ENCODE assay signal across 16 cellular contexts in genomic region chr1:231679109-231679508, GRCh38. TPM values are rescaled to one million over a fixed set of nuclear protein-coding genes. Genes with fewer than 3 reads are reported as not detected.
A peak's percentile ranks its signal among the peaks of the same experiment; 100 is the strongest.
DNase-seq lines count a peak whose midpoint lies in the region; ATAC-seq and TF ChIP-seq lines count a peak whose summit lies in the region.
"Had no signal": no experiment of that assay in that cellular context is flagged by ENCODE, and none has a peak within 500 bp of the region (broad histone marks: within the 10 kb centered on the region; RNA-seq: fewer than 3 reads in every experiment).

No MANE protein-coding gene starts in this region.

- H3K9me3 Mint-ChIP-seq in GM23338 = no peaks in the 10 kb centered on the region
- H3K9me3 Mint-ChIP-seq in dendritic cell treated with granulocyte-macrophage colony-stimulating factor and Interleukin-4, amounts not matched to agents 40 ng/mL and 50 ng/mL, for 4 days = no peaks in the 10 kb centered on the region
- H3K9me3 Mint-ChIP-seq: natural killer cell treated with Interleukin-12 subunit alpha and Interleukin-12 subunit beta and Interleukin-15 and Interleukin-18, amount 100 ng/mL, for 72 hours had no signal

- H3K27ac ChIP-seq in GM23338 (ENCODE audit: low read depth) (no peak overlapping the region), PC-9 (no peak overlapping the region), brain microvascular endothelial cell (no peak overlapping the region)
- H3K27ac ChIP-seq: suprapubic skin had no signal

- no peaks in the 10 kb centered on the region for H4K20me1 ChIP-seq in GM23338 (replicated peaks; ENCODE audit: insufficient read depth)
- no peaks in the 10 kb centered on the region; the same call in 1 of the 2 replicates for H4K20me1 ChIP-seq in PC-9 (ENCODE audit: insufficient read depth)

- H3K79me2 ChIP-seq in GM23338 (replicated peaks; ENCODE audit: insufficient read depth) (no peaks in the 10 kb centered on the region), PC-9 (ENCODE audit: low read depth) (no peaks in the 10 kb centered on the region)

- H3K9me3 ChIP-seq in PC-9 (ENCODE audit: insufficient read depth, low read depth) = no peaks in the 10 kb centered on the region
- H3K9me3 ChIP-seq: suprapubic skin had no signal

- no peaks in the 10 kb centered on the region for H3K9me2 ChIP-seq in GM23338 (ENCODE audit: insufficient read depth)
- no peaks in the 10 kb centered on the region for H3K9me2 ChIP-seq in PC-9 (ENCODE audit: insufficient read depth)

- no peaks in the 10 kb centered on the region for H3K36me3 Mint-ChIP-seq in GM23338 (ENCODE audit: low read depth)
- H3K36me3 Mint-ChIP-seq in dendritic cell treated with granulocyte-macrophage colony-stimulating factor and Interleukin-4, amounts not matched to agents 40 ng/mL and 50 ng/mL, for 4 days (ENCODE audit: low read depth) = peaks cover 33% of the 10 kb centered on the region
- H3K36me3 Mint-ChIP-seq: activated CD8-positive, alpha-beta memory T cell treated with anti-CD3 and anti-CD28 coated beads, Interleukin-2, amount 10 ng/mL, durations not matched to agents 7 days and 5 days; natural killer cell treated with Interleukin-12 subunit alpha and Interleukin-12 subunit beta and Interleukin-15 and Interleukin-18, amount 100 ng/mL, for 72 hours had no signal

- H2AFZ ChIP-seq in GM23338 = no peak overlapping the region
- no peak overlapping the region for H2AFZ ChIP-seq in PC-9

- H3K4me2 ChIP-seq in GM23338 = no peak overlapping the region
- H3K4me2 ChIP-seq in PC-9 = no peak overlapping the region

- H3K27me3 Mint-ChIP-seq in GM23338 (ENCODE audit: insufficient read depth, low read depth, poor library complexity) = peaks cover 4% of the 10 kb centered on the region
- no peaks in the 10 kb centered on the region for H3K27me3 Mint-ChIP-seq in dendritic cell treated with granulocyte-macrophage colony-stimulating factor and Interleukin-4, amounts not matched to agents 40 ng/mL and 50 ng/mL, for 4 days
- H3K27me3 Mint-ChIP-seq: activated CD8-positive, alpha-beta memory T cell treated with anti-CD3 and anti-CD28 coated beads, Interleukin-2, amount 10 ng/mL, durations not matched to agents 7 days and 5 days had no signal

- intact Hi-C loops in dendritic cell treated with granulocyte-macrophage colony-stimulating factor and Interleukin-4, amounts not matched to agents 40 ng/mL and 50 ng/mL, for 4 days (cut with micrococcal nuclease) = no loop called here
- intact Hi-C loops in PC-9 (cut with micrococcal nuclease; ENCODE audit: unreplicated experiment) = no loop called here

- no peaks in the 10 kb centered on the region for H3K36me3 ChIP-seq in GM23338 (ENCODE audit: insufficient read depth)
- no peaks in the 10 kb centered on the region for H3K36me3 ChIP-seq in PC-9 (ENCODE audit: low read depth)
- H3K36me3 ChIP-seq in brain microvascular endothelial cell (replicated peaks) = no peaks in the 10 kb centered on the region
- H3K36me3 ChIP-seq: suprapubic skin had no signal

- DNase-seq in COLO829 (ENCODE audit: low spot score) (peak; percentile 39), GM23338 (ENCODE audit: low spot score) (peak; percentile 12), NCI-H2196 (lab: John Stamatoyannopoulos, UW; ENCODE audit: unreplicated experiment) (peak; percentile 42), PC-9 (no peak), T-helper 1 cell (no peak), brain microvascular endothelial cell (no peak)
- DNase-seq: activated CD8-positive, alpha-beta memory T cell treated with anti-CD3 and anti-CD28 coated beads, Interleukin-2, amount 10 ng/mL, durations not matched to agents 7 days and 5 days; amniotic stem cell; central memory CD4-positive, alpha-beta T cell; NCI-H1930; posterior cingulate gyrus; T1000 had no signal

- 0 out of 2 replicates have a peak, but pooled peaks cover 6% of the 10 kb centered on the region for H3K4me1 ChIP-seq in GM23338 (ENCODE audit: insufficient read depth)
- no peaks in the 10 kb centered on the region for H3K4me1 ChIP-seq in PC-9 (replicated peaks; ENCODE audit: insufficient read depth)

- H3K4me3 Mint-ChIP-seq in GM23338 = no peak overlapping the region
- no peak overlapping the region for H3K4me3 Mint-ChIP-seq in dendritic cell treated with granulocyte-macrophage colony-stimulating factor and Interleukin-4, amounts not matched to agents 40 ng/mL and 50 ng/mL, for 4 days
- H3K4me3 Mint-ChIP-seq: activated CD8-positive, alpha-beta memory T cell treated with anti-CD3 and anti-CD28 coated beads, Interleukin-2, amount 10 ng/mL, durations not matched to agents 7 days and 5 days; natural killer cell treated with Interleukin-12 subunit alpha and Interleukin-12 subunit beta and Interleukin-15 and Interleukin-18, amount 100 ng/mL, for 72 hours had no signal

- no peaks in the 10 kb centered on the region for H3F3A ChIP-seq in GM23338 (replicated peaks; ENCODE audit: low read depth)
- H3F3A ChIP-seq in PC-9 (ENCODE audit: insufficient read depth, low read depth) = no peaks in the 10 kb centered on the region

- ATAC-seq in GM23338 (peak; percentile 42; the same call in 2 of the 3 replicates), GM21360 (IDR thresholded peaks at IDR 0.05; ENCODE audit: unreplicated experiment) (no peak)
- ATAC-seq: activated CD8-positive, alpha-beta memory T cell treated with anti-CD3 and anti-CD28 coated beads, Interleukin-2, amount 10 ng/mL, durations not matched to agents 7 days and 5 days; natural killer cell treated with Interleukin-12 subunit alpha and Interleukin-12 subunit beta and Interleukin-15 and Interleukin-18, amount 100 ng/mL, for 72 hours had no signal

- no peak overlapping the region for H3K27ac Mint-ChIP-seq in GM23338
- peak overlapping the region; percentile 17 for H3K27ac Mint-ChIP-seq in dendritic cell treated with granulocyte-macrophage colony-stimulating factor and Interleukin-4, amounts not matched to agents 40 ng/mL and 50 ng/mL, for 4 days
- H3K27ac Mint-ChIP-seq: activated CD8-positive, alpha-beta memory T cell treated with anti-CD3 and anti-CD28 coated beads, Interleukin-2, amount 10 ng/mL, durations not matched to agents 7 days and 5 days; natural killer cell treated with Interleukin-12 subunit alpha and Interleukin-12 subunit beta and Interleukin-15 and Interleukin-18, amount 100 ng/mL, for 72 hours had no signal

- no peak overlapping the region for H3K4me3 ChIP-seq in GM23338
- H3K4me3 ChIP-seq in PC-9 = no peak overlapping the region
- no peak overlapping the region for H3K4me3 ChIP-seq in brain microvascular endothelial cell (ENCODE audit: low read depth, low read length)
- H3K4me3 ChIP-seq: suprapubic skin had no signal

- no peaks in the 10 kb centered on the region; the same call in 2 of the 3 replicates for H3K4me1 Mint-ChIP-seq in GM23338
- peaks cover 45% of the 10 kb centered on the region for H3K4me1 Mint-ChIP-seq in dendritic cell treated with granulocyte-macrophage colony-stimulating factor and Interleukin-4, amounts not matched to agents 40 ng/mL and 50 ng/mL, for 4 days (ENCODE audit: low read depth)
- H3K4me1 Mint-ChIP-seq: activated CD8-positive, alpha-beta memory T cell treated with anti-CD3 and anti-CD28 coated beads, Interleukin-2, amount 10 ng/mL, durations not matched to agents 7 days and 5 days had no signal

- POLR2A ChIA-PET in PC-9 (lab: Charles Lee; ENCODE audit: unreplicated experiment) = no interaction called here

- BruUV-seq in PC-9 (replicated peaks; lab: Mats Ljungman, UMichigan) = no TSS peak

- CTCF ChIA-PET in PC-9 (lab: Charles Lee) = no interaction called here

- in situ Hi-C loops in brain microvascular endothelial cell (cut with HindIII; ENCODE audit: low pct_ligation_motif_present, low sequenced_read_pairs) = no loop called here

- H3K27me3 ChIP-seq in GM23338 (ENCODE audit: insufficient read depth) = no peaks in the 10 kb centered on the region
- H3K27me3 ChIP-seq in PC-9 (ENCODE audit: insufficient read depth, low read depth) = no peaks in the 10 kb centered on the region
- H3K27me3 ChIP-seq in brain microvascular endothelial cell (replicated peaks) = no peaks in the 10 kb centered on the region
- H3K27me3 ChIP-seq: suprapubic skin had no signal

- TF ChIP-seq CTCF in GM23338 (conservative IDR thresholded peaks at IDR 0.05; ENCODE audit: low read depth in 2 of 2) (no peak), PC-9 (conservative IDR thresholded peaks at IDR 0.05) (no peak), brain microvascular endothelial cell (IDR thresholded peaks at IDR 0.05; ENCODE audit: low read depth, low read length, missing control alignments) (no peak)

TF ChIP-seq in GM23338, 12 proteins besides CTCF, POLR2A, EP300 and RAD21:
- TF ChIP-seq CREB1 (CRISPR knock-in tag; IDR thresholded peaks at IDR 0.05; ENCODE audit: low read depth) (no peak), POLR2AphosphoS5 (IDR thresholded peaks at IDR 0.05; ENCODE audit: low read depth) (no peak), EZH2 (IDR thresholded peaks at IDR 0.05; ENCODE audit: low read depth, unreplicated experiment) (no peak), ZNF331 (CRISPR knock-in tag; IDR thresholded peaks at IDR 0.05; ENCODE audit: low read depth) (no peak)

RNA-seq across cellular contexts. Expression of gene DISC1, which starts 52.5 kb away (rescaled TPM):
- 6.5 TPM in 2 replicates for total RNA-seq in GM23338 (2014; rRNA removed; shearing (Covaris generic))
- polyA plus RNA-seq in GM23338 (2016; fragmentation: Nextera tagmentation; extraction: Ambion mirVana) = 1.6 and 2.1 TPM in 2 replicates
- total RNA-seq in PC-9 (2021) = 7.4 and 12.1 TPM in 2 replicates

Comparison
In these comparisons a context has a peak if more than half of its experiments do, and no peak if none do; other contexts are left out.
1. DNase-seq: peak in COLO829 (single experiment), GM23338 (single experiment) and NCI-H2196 (single experiment); none in PC-9 (0 of 2), T-helper 1 cell (0 of 5) and brain microvascular endothelial cell (single experiment).